9 cellular contexts compared by ENCODE assay signal in genomic region chr22:46770726-46771125, GRCh38. TPM values are rescaled to one million over a fixed set of nuclear protein-coding genes. Genes with fewer than 3 reads are reported as not detected.
DNase-seq lines count a peak whose midpoint lies in the region; ATAC-seq and TF ChIP-seq lines count a peak whose summit lies in the region.
"Had no signal": no experiment of that assay in that cellular context is flagged by ENCODE, and none has a peak within 500 bp of the region (broad histone marks: within the 10 kb centered on the region; RNA-seq: fewer than 3 reads in every experiment).

No MANE protein-coding gene starts in this region.

- H3K27ac ChIP-seq in lung (ENCODE audit: low read depth in 1 of 2, low read length in 1 of 2) (peak overlapping the region; percentile 7 to 75), tibial nerve (peak overlapping the region; percentile 53 to 91 (median 77)), MM.1S (ENCODE audit: low read length) (no peak overlapping the region)
- H3K27ac ChIP-seq: KMS-11 had no signal

- no peak overlapping the region for H3K4me2 ChIP-seq in MM.1S (ENCODE audit: low read depth, low read length)
- H3K4me2 ChIP-seq: KMS-11 had no signal

- no peak overlapping the region for H3K4me3 ChIP-seq in lung
- H3K4me3 ChIP-seq in tibial nerve = no peak overlapping the region
- H3K4me3 ChIP-seq in MM.1S (ENCODE audit: low read length) = no peak overlapping the region

- peak; percentile 21 for DNase-seq in activated naive CD4-positive, alpha-beta T cell treated with Interleukin-2 at 50 U/mL for 16 hours
- DNase-seq in activated naive CD4-positive, alpha-beta T cell (lab: John Stamatoyannopoulos, UW) = no peak
- peak; percentile 33 for DNase-seq in activated naive CD8-positive, alpha-beta T cell treated with anti-CD3 and anti-CD28 coated beads, Interleukin-2, amount 50 U/mL, for 24 hours
- DNase-seq in lung (ENCODE audit: low spot score) = no peak
- peak in 1 of 2 donors; percentile 30 for DNase-seq in tibial nerve (ENCODE audit: low spot score in 2 of 2)
- no peak for DNase-seq in MM.1S
- no peak for DNase-seq in stimulated activated CD4-positive, alpha-beta T cell treated with anti-CD3 and anti-CD28 coated beads, Interleukin-2, amount 100 ng/mL, for 24 hours

- WGBS in lung, 2 donors = 25 to 39% methylated on average over 9 of the region's 9 CpGs
- 67 to 78% methylated on average over 9 of the region's 9 CpGs for WGBS in tibial nerve, 2 donors

- 0 out of 2 replicates have a peak, but pooled peaks cover 7% of the 10 kb centered on the region for H4K20me1 ChIP-seq in MM.1S (ENCODE audit: insufficient read depth, low read length)

- peaks cover 0 to 37% of the 10 kb centered on the region in 2 donors for H3K4me1 ChIP-seq in lung (ENCODE audit: control insufficient read depth in 2 of 2, insufficient read depth in 2 of 2, low read length in 2 of 2)
- peaks cover 0 to 80% (median 42%) of the 10 kb centered on the region in 4 donors for H3K4me1 ChIP-seq in tibial nerve
- peaks cover 10% of the 10 kb centered on the region; the same call in 1 of the 2 replicates for H3K4me1 ChIP-seq in MM.1S (ENCODE audit: low read length)

- H3F3A ChIP-seq in MM.1S (ENCODE audit: insufficient read depth, low read length) = no peaks in the 10 kb centered on the region

- TF ChIP-seq EP300 in tibial nerve (IDR thresholded peaks at IDR 0.05) = peak in 1 of 2 donors; percentile 37

- peaks cover 0 to 1% of the 10 kb centered on the region in 2 donors for H3K36me3 ChIP-seq in lung (ENCODE audit: control insufficient read depth in 2 of 2, insufficient read depth in 2 of 2, low read length in 2 of 2)
- H3K36me3 ChIP-seq in tibial nerve = no peaks in the 10 kb centered on the region
- no peaks in the 10 kb centered on the region for H3K36me3 ChIP-seq in MM.1S (replicated peaks; ENCODE audit: insufficient read depth, low read length)

- H2AFZ ChIP-seq in MM.1S (ENCODE audit: low read length) = no peak overlapping the region

- H3K36me3 Mint-ChIP-seq in activated naive CD8-positive, alpha-beta T cell treated with anti-CD3 and anti-CD28 coated beads, Interleukin-2, amount 50 U/mL, for 24 hours (ENCODE audit: low read depth) = peaks cover 13% of the 10 kb centered on the region

- peaks cover 83% of the 10 kb centered on the region for H3K4me1 Mint-ChIP-seq in activated naive CD8-positive, alpha-beta T cell treated with anti-CD3 and anti-CD28 coated beads, Interleukin-2, amount 50 U/mL, for 24 hours

- no peak for ATAC-seq in activated naive CD8-positive, alpha-beta T cell treated with anti-CD3 and anti-CD28 coated beads, Interleukin-2, amount 50 U/mL, for 24 hours
- ATAC-seq in lung (ENCODE audit: insufficient read depth, low FRiP score) (no peak), GM19397 (IDR thresholded peaks at IDR 0.05; ENCODE audit: unreplicated experiment) (no peak)

- H3K27ac Mint-ChIP-seq in activated naive CD8-positive, alpha-beta T cell treated with anti-CD3 and anti-CD28 coated beads, Interleukin-2, amount 50 U/mL, for 24 hours = peak overlapping the region; percentile 90

- H3K9me2 ChIP-seq in MM.1S (replicated peaks; ENCODE audit: insufficient read depth, low read length) = no peaks in the 10 kb centered on the region

- H3K9me3 ChIP-seq in lung (ENCODE audit: control insufficient read depth in 2 of 2, insufficient read depth in 1 of 2, low read length in 1 of 2) (no peaks in the 10 kb centered on the region), tibial nerve (no peaks in the 10 kb centered on the region), MM.1S (replicated peaks; ENCODE audit: insufficient read depth, low read length) (no peaks in the 10 kb centered on the region)

- H3K27me3 ChIP-seq in lung (ENCODE audit: control insufficient read depth, insufficient read depth) = no peaks in the 10 kb centered on the region
- H3K27me3 ChIP-seq in tibial nerve = no peaks in the 10 kb centered on the region
- H3K27me3 ChIP-seq in MM.1S (replicated peaks; ENCODE audit: insufficient read depth, low read length) = no peaks in the 10 kb centered on the region

- H3K4me3 Mint-ChIP-seq in activated naive CD8-positive, alpha-beta T cell treated with anti-CD3 and anti-CD28 coated beads, Interleukin-2, amount 50 U/mL, for 24 hours = peak overlapping the region; percentile 52

- peaks cover 77% of the 10 kb centered on the region for H3K79me2 ChIP-seq in MM.1S (ENCODE audit: low read length)

- no peaks in the 10 kb centered on the region for H3K27me3 Mint-ChIP-seq in activated naive CD8-positive, alpha-beta T cell treated with anti-CD3 and anti-CD28 coated beads, Interleukin-2, amount 50 U/mL, for 24 hours

- TF ChIP-seq CTCF in lung (IDR thresholded peaks at IDR 0.05; ENCODE audit: control extremely low read depth, extremely low read depth) (no peak), tibial nerve (IDR thresholded peaks at IDR 0.05) (no peak), MM.1S (IDR thresholded peaks at IDR 0.05; ENCODE audit: low read length) (no peak)

- H3K9me3 Mint-ChIP-seq in activated naive CD8-positive, alpha-beta T cell treated with anti-CD3 and anti-CD28 coated beads, Interleukin-2, amount 50 U/mL, for 24 hours = no peaks in the 10 kb centered on the region

- no peak overlapping the region for H3K9ac ChIP-seq in MM.1S (ENCODE audit: low read length)
- H3K9ac ChIP-seq: KMS-11 had no signal

- no peak for TF ChIP-seq POLR2A in tibial nerve (IDR thresholded peaks at IDR 0.05)

RNA-seq across cellular contexts. Expression of gene TBC1D22A, which starts 8.3 kb away (rescaled TPM):
- total RNA-seq in lung (10 to 100 TPM; 20.3 to 38.4 TPM), tibial nerve (10 to 100 TPM; 27.3 to 35.4 (median 29.3) TPM)
- 10 to 100 TPM; 20.2 to 21.6 TPM for polyA plus RNA-seq in lung

RNA-seq across cellular contexts. Expression of gene CERK, which starts 32.7 kb away (rescaled TPM):
- total RNA-seq in lung (10 to 100 TPM; 31.0 to 36.2 TPM), tibial nerve (10 to 100 TPM; 20.3 to 42.0 (median 24.7) TPM)
- polyA plus RNA-seq in lung = 10 to 100 TPM; 12.1 to 32.4 TPM

Comparison
In these comparisons a context has a peak if more than half of its experiments do, and no peak if none do; other contexts are left out.
1. DNase-seq: peak in activated naive CD4-positive, alpha-beta T cell treated with Interleukin-2 at 50 U/mL for 16 hours (single experiment) and activated naive CD8-positive, alpha-beta T cell treated with anti-CD3 and anti-CD28 coated beads, Interleukin-2, amount 50 U/mL, for 24 hours (single experiment); none in activated naive CD4-positive, alpha-beta T cell (0 of 4), lung (single experiment), MM.1S (single experiment) and stimulated activated CD4-positive, alpha-beta T cell treated with anti-CD3 and anti-CD28 coated beads, Interleukin-2, amount 100 ng/mL, for 24 hours (0 of 2).